25 cellular contexts compared by ENCODE assay signal in the genomic region with DNA sequence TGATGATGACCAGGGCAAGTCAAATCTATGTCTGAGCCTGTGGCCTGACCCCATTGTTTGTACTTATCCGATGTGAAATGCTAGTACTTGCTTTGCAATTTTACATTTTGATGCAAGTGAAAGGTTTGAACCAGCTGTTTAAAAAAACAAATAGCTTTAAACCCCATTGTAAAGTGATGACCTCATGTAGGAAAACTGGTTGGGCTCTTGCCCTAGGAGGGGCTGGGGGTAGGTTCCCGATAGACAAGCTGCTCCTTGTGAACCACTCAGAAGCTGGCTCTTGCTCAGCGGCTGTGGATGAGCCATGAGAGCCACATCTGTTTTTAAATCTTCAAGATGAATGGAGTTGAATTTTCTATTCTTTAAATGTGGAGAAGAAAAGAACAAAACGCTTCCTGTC.
DNase-seq lines count a peak whose midpoint lies in the region; ATAC-seq and TF ChIP-seq lines count a peak whose summit lies in the region.
"Had no signal": no experiment of that assay in that cellular context is flagged by ENCODE, and none has a peak within 500 bp of the region (broad histone marks: within the 10 kb centered on the region; RNA-seq: fewer than 3 reads in every experiment).

No MANE protein-coding gene starts in this region.

- H4K20me1 ChIP-seq in smooth muscle cell (ENCODE audit: low read depth) = no peaks in the 10 kb centered on the region

- H3K27ac ChIP-seq in endodermal cell (ENCODE audit: low read depth, low read length) = no peak overlapping the region
- H3K27ac ChIP-seq in left lung = no peak overlapping the region
- peak overlapping the region; percentile 53 for H3K27ac ChIP-seq in smooth muscle cell (ENCODE audit: low read depth)
- H3K27ac ChIP-seq: 22Rv1, ascending aorta, KMS-11, parathyroid adenoma, skin epidermis, upper lobe of left lung had no signal

- H3K27ac Mint-ChIP-seq in endodermal cell = no peak overlapping the region
- no peak overlapping the region for H3K27ac Mint-ChIP-seq in natural killer cell
- H3K27ac Mint-ChIP-seq: activated naive CD4-positive, alpha-beta T cell treated with anti-CD3 and anti-CD28 coated beads, Interleukin-2, amount 50 U/mL, for 24 hours; stimulated activated naive CD8-positive, alpha-beta T cell treated with anti-CD3 and anti-CD28 coated beads, Interleukin-15, amount 100 ng/mL, for 72 hours had no signal

- no peaks in the 10 kb centered on the region for H3K9me3 ChIP-seq in endodermal cell (ENCODE audit: control insufficient read depth, low read length)
- no peaks in the 10 kb centered on the region for H3K9me3 ChIP-seq in left lung
- no peaks in the 10 kb centered on the region for H3K9me3 ChIP-seq in smooth muscle cell (replicated peaks; ENCODE audit: low read depth)
- H3K9me3 ChIP-seq: ascending aorta, heart left ventricle, upper lobe of left lung had no signal

- H3K4me3 ChIP-seq in endodermal cell (ENCODE audit: low read length) = no peak overlapping the region
- H3K4me3 ChIP-seq in left lung = no peak overlapping the region
- no peak overlapping the region for H3K4me3 ChIP-seq in smooth muscle cell
- H3K4me3 ChIP-seq: ascending aorta, heart left ventricle, lung, skin epidermis, upper lobe of left lung had no signal

- TF ChIP-seq CTCF in endodermal cell (conservative IDR thresholded peaks at IDR 0.05) (no peak), left lung (IDR thresholded peaks at IDR 0.05) (no peak), smooth muscle cell (IDR thresholded peaks at IDR 0.05; ENCODE audit: borderline replicate concordance, insufficient read depth, poor library complexity, severe bottlenecking) (no peak), natural killer cell (IDR thresholded peaks at IDR 0.05) (no peak)

- no peak overlapping the region for H3K4me3 Mint-ChIP-seq in endodermal cell
- no peak overlapping the region for H3K4me3 Mint-ChIP-seq in natural killer cell
- H3K4me3 Mint-ChIP-seq: activated naive CD4-positive, alpha-beta T cell treated with anti-CD3 and anti-CD28 coated beads, Interleukin-2, amount 50 U/mL, for 24 hours; H9; naive thymus-derived CD8-positive, alpha-beta T cell; stimulated activated naive CD8-positive, alpha-beta T cell treated with anti-CD3 and anti-CD28 coated beads, Interleukin-15, amount 100 ng/mL, for 72 hours had no signal

- WGBS in endodermal cell (ENCODE audit: insufficient coverage in 1 of 2, insufficient read length in 1 of 2), 2 experiments = 64 to 70% methylated on average over 2 to 4 of the region's 4 CpGs
- 22% methylated on average over 4 of the region's 4 CpGs for WGBS in smooth muscle cell (ENCODE audit: low lambda C conversion rate)

- intact Hi-C loops in left lung (cut with DNase I) = no loop called here
- intact Hi-C loops in natural killer cell (cut with micrococcal nuclease) = no loop called here

- no peaks in the 10 kb centered on the region for H3K4me1 ChIP-seq in endodermal cell (ENCODE audit: control insufficient read depth, insufficient read depth, low read length)
- no peaks in the 10 kb centered on the region for H3K4me1 ChIP-seq in left lung
- peaks cover 7% of the 10 kb centered on the region for H3K4me1 ChIP-seq in smooth muscle cell (ENCODE audit: low read depth)
- H3K4me1 ChIP-seq: ascending aorta, parathyroid adenoma, upper lobe of left lung had no signal

- no peaks in the 10 kb centered on the region for H3F3A ChIP-seq in smooth muscle cell (ENCODE audit: low read depth)

- H3K27me3 Mint-ChIP-seq in endodermal cell (ENCODE audit: insufficient read depth) (peaks cover 19% of the 10 kb centered on the region), natural killer cell (ENCODE audit: low read depth in 2 of 2) (peaks cover 0 to 2% of the 10 kb centered on the region in 2 donors)

- no peaks in the 10 kb centered on the region for H3K79me2 ChIP-seq in smooth muscle cell (ENCODE audit: low read depth)
- H3K79me2 ChIP-seq: parathyroid adenoma had no signal

- H3K4me1 Mint-ChIP-seq in endodermal cell (peaks cover 18% of the 10 kb centered on the region), natural killer cell (no peaks in the 10 kb centered on the region)
- H3K4me1 Mint-ChIP-seq: activated naive CD4-positive, alpha-beta T cell treated with anti-CD3 and anti-CD28 coated beads, Interleukin-2, amount 50 U/mL, for 24 hours; naive thymus-derived CD8-positive, alpha-beta T cell; stimulated activated naive CD8-positive, alpha-beta T cell treated with anti-CD3 and anti-CD28 coated beads, Interleukin-15, amount 100 ng/mL, for 72 hours had no signal

- ATAC-seq in left lung (peak; percentile 33), natural killer cell (no peak)
- ATAC-seq: naive thymus-derived CD8-positive, alpha-beta T cell; stimulated activated naive CD8-positive, alpha-beta T cell treated with anti-CD3 and anti-CD28 coated beads, Interleukin-15, amount 100 ng/mL, for 72 hours had no signal

- no peak overlapping the region for H3K9ac ChIP-seq in endodermal cell (ENCODE audit: extremely low read depth, low read length, poor library complexity, severe bottlenecking)
- H3K9ac ChIP-seq in smooth muscle cell (ENCODE audit: low read depth) = no peak overlapping the region
- H3K9ac ChIP-seq: KMS-11, parathyroid adenoma had no signal

- peak; percentile 53 for DNase-seq in DMS 273 (lab: John Stamatoyannopoulos, UW; ENCODE audit: unreplicated experiment)
- no peak for DNase-seq in DMS 273 treated with DMSO at 0.1 percent for 48 hours (lab: John Stamatoyannopoulos, UW)
- peak; percentile 61 for DNase-seq in endodermal cell
- no peak for DNase-seq in left lung
- no peak for DNase-seq in smooth muscle cell (lab: John Stamatoyannopoulos, UW; ENCODE audit: unreplicated experiment)
- DNase-seq in DMS53 (lab: John Stamatoyannopoulos, UW) = no peak
- no peak for DNase-seq in natural killer cell
- DNase-seq in activated T-cell treated with anti-CD3 and anti-CD28 coated beads, Interleukin-2, amount 50 U/mL, for 48 hours = no peak
- DNase-seq: AML-193; effector CD8-positive, alpha-beta T cell; H9; naive thymus-derived CD8-positive, alpha-beta T cell; NCI-H1930; NCI-H510A; RPMI8226; stimulated activated naive CD8-positive, alpha-beta T cell treated with anti-CD3 and anti-CD28 coated beads, Interleukin-15, amount 100 ng/mL, for 72 hours; upper lobe of left lung had no signal

- H2AFZ ChIP-seq in smooth muscle cell (ENCODE audit: low read depth) = peak overlapping the region; percentile 62
- H2AFZ ChIP-seq: parathyroid adenoma had no signal

- H3K36me3 ChIP-seq in endodermal cell (ENCODE audit: control insufficient read depth, insufficient read depth, low read length) = no peaks in the 10 kb centered on the region
- H3K36me3 ChIP-seq in left lung = no peaks in the 10 kb centered on the region
- no peaks in the 10 kb centered on the region for H3K36me3 ChIP-seq in smooth muscle cell (ENCODE audit: low read depth)
- H3K36me3 ChIP-seq: ascending aorta, heart left ventricle, upper lobe of left lung had no signal

- H3K36me3 Mint-ChIP-seq in endodermal cell (ENCODE audit: low read depth) = no peaks in the 10 kb centered on the region
- H3K36me3 Mint-ChIP-seq in natural killer cell = no peaks in the 10 kb centered on the region
- H3K36me3 Mint-ChIP-seq: activated naive CD4-positive, alpha-beta T cell treated with anti-CD3 and anti-CD28 coated beads, Interleukin-2, amount 50 U/mL, for 24 hours; naive thymus-derived CD8-positive, alpha-beta T cell had no signal

- peaks cover 6% of the 10 kb centered on the region for H3K9me3 Mint-ChIP-seq in endodermal cell
- peaks cover 0 to 2% of the 10 kb centered on the region in 2 donors for H3K9me3 Mint-ChIP-seq in natural killer cell
- H3K9me3 Mint-ChIP-seq: activated naive CD4-positive, alpha-beta T cell treated with anti-CD3 and anti-CD28 coated beads, Interleukin-2, amount 50 U/mL, for 24 hours; stimulated activated naive CD8-positive, alpha-beta T cell treated with anti-CD3 and anti-CD28 coated beads, Interleukin-15, amount 100 ng/mL, for 72 hours had no signal

- H3K27me3 ChIP-seq in endodermal cell (ENCODE audit: control insufficient read depth, insufficient read depth, low read length, poor library complexity, severe bottlenecking) (no peaks in the 10 kb centered on the region), left lung (no peaks in the 10 kb centered on the region), smooth muscle cell (ENCODE audit: low read depth) (no peaks in the 10 kb centered on the region)
- H3K27me3 ChIP-seq: ascending aorta, upper lobe of left lung had no signal

- peak overlapping the region; percentile 51 for H3K4me2 ChIP-seq in smooth muscle cell
- H3K4me2 ChIP-seq: KMS-11 had no signal

Comparison
In these comparisons a context has a peak if more than half of its experiments do, and no peak if none do; other contexts are left out.
1. DNase-seq: peak in DMS 273 (single experiment) and endodermal cell (single experiment); none in DMS 273 treated with DMSO at 0.1 percent for 48 hours (single experiment), left lung (0 of 2), smooth muscle cell (single experiment), DMS53 (single experiment), natural killer cell (single experiment) and activated T-cell treated with anti-CD3 and anti-CD28 coated beads, Interleukin-2, amount 50 U/mL, for 48 hours (0 of 2).